Comparison of ENCODE assay signal across 2 cellular contexts in the genomic region with DNA sequence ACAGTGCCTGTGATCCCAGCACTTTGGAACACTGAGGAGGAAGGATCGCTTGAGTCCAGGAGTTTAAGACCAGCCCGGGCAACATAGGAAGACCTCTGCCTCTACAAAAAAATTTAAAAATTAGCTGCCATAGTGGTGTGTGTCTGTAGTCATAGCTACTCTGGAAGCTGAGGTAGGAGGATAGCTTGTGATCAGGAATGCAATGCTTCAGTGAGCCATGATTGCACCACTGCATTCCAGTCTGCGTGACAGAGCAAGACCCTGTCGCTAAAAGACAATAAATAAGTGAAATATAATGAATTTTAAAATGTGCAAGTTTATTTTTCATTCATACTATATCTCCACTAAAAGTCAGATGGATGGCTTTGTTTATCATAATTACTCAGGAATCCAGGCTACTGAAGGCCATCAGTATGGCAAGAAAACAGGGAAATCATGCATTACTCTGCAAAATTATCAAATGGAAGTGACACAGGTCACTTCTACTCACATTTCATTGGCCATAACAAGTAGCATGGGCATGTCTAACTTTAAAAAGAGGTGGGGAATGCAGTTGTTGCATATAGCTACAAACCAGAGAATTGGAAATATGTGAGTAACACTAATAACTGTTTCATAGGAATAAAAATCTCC.
TF ChIP-seq lines count a peak whose summit lies in the region.

No MANE protein-coding gene starts in this region.

TF ChIP-seq in IMR-90, 13 proteins besides CTCF, POLR2A, EP300 and RAD21:
- TF ChIP-seq RCOR1 (IDR thresholded peaks at IDR 0.05; ENCODE audit: insufficient replicate concordance, low read length) (no peak), MXI1 (IDR thresholded peaks at IDR 0.05; ENCODE audit: borderline replicate concordance, low read depth, low read length) (no peak), CEBPB (IDR thresholded peaks at IDR 0.05; ENCODE audit: low read depth, low read length) (peak; percentile 76), CHD1 (IDR thresholded peaks at IDR 0.05; ENCODE audit: low read depth, low read length) (no peak)
- TF ChIP-seq, protein P1, sequence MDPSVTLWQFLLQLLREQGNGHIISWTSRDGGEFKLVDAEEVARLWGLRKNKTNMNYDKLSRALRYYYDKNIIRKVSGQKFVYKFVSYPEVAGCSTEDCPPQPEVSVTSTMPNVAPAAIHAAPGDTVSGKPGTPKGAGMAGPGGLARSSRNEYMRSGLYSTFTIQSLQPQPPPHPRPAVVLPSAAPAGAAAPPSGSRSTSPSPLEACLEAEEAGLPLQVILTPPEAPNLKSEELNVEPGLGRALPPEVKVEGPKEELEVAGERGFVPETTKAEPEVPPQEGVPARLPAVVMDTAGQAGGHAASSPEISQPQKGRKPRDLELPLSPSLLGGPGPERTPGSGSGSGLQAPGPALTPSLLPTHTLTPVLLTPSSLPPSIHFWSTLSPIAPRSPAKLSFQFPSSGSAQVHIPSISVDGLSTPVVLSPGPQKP (IDR thresholded peaks at IDR 0.05; ENCODE audit: borderline replicate concordance, low read depth, low read length): no peak

TF ChIP-seq in H1, 55 proteins besides CTCF, POLR2A, EP300 and RAD21:
- TF ChIP-seq CHD2 (IDR thresholded peaks at IDR 0.05; ENCODE audit: low read length): no peak
- peak; percentile 50; the same call in 1 of the 2 replicates for TF ChIP-seq CEBPB (IDR thresholded peaks at IDR 0.05; ENCODE audit: low read depth, low read length)
- no peak for TF ChIP-seq BRCA1 (IDR thresholded peaks at IDR 0.05; ENCODE audit: low read depth, low read length)
- TF ChIP-seq TEAD4 (IDR thresholded peaks at IDR 0.05; ENCODE audit: low read depth, low read length): peak; percentile 54; the same call in 1 of the 2 replicates
- no peak for TF ChIP-seq JUND (IDR thresholded peaks at IDR 0.05; ENCODE audit: low read length)
- no peak for TF ChIP-seq CBX5 (IDR thresholded peaks at IDR 0.05; ENCODE audit: low read depth, low read length)
- TF ChIP-seq SP4 (IDR thresholded peaks at IDR 0.05; ENCODE audit: low read length): no peak
